Comparison of ENCODE assay signal across 11 cellular contexts in the genomic region with DNA sequence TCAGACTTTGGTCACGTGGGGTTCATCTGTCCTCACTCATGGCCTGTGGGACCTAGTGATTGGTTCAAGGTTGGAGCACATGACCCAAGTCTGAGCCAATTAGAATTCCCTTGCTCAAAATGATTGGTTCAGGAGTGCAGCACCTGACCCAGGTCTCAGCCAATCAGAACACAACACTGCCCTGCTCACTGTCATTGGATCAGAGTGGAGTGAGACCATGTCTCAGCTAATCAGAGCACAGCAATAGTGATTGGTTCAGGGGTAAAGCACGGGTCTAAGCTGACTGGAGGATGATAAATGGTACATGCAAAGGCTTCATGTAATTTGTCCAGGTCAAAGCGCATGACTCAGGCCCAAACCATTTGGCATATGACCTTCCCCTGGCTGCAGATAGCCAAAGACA.
DNase-seq lines count a peak whose midpoint lies in the region; ATAC-seq and TF ChIP-seq lines count a peak whose summit lies in the region.
"Had no signal": no experiment of that assay in that cellular context is flagged by ENCODE, and none has a peak within 500 bp of the region (broad histone marks: within the 10 kb centered on the region; RNA-seq: fewer than 3 reads in every experiment).

No MANE protein-coding gene starts in this region.

- no peak overlapping the region for H3K4me2 ChIP-seq in IMR-90 (ENCODE audit: low read depth, low read length)

- H3K56ac ChIP-seq in IMR-90 (ENCODE audit: extremely low read depth, insufficient read depth, low read length), result no peak overlapping the region

- H4K5ac ChIP-seq in IMR-90 (ENCODE audit: low read depth, low read length), result no peak overlapping the region

- no peak for ATAC-seq in CD8-positive, alpha-beta T cell
- ATAC-seq in IMR-90 (ENCODE audit: low read depth), result peak; percentile 21; the same call in 1 of the 2 replicates
- no peak for ATAC-seq in HG02678 (IDR thresholded peaks at IDR 0.05; ENCODE audit: unreplicated experiment)
- no peak for ATAC-seq in GM18520 (IDR thresholded peaks at IDR 0.05; ENCODE audit: unreplicated experiment)

- no peak overlapping the region for H2BK120ac ChIP-seq in IMR-90 (ENCODE audit: low read depth, low read length)

- H3K79me1 ChIP-seq in IMR-90 (ENCODE audit: low read depth in 1 of 2, low read length in 2 of 2), result no peaks in the 10 kb centered on the region

- H3K4me1 ChIP-seq in CD8-positive, alpha-beta T cell (ENCODE audit: insufficient read depth, low read length), result peaks cover 52% of the 10 kb centered on the region
- peaks cover 3% of the 10 kb centered on the region; the same call in 1 of the 2 replicates for H3K4me1 ChIP-seq in IMR-90 (ENCODE audit: control insufficient read depth, insufficient read depth, low read length)

- no peak overlapping the region for H3K9ac ChIP-seq in IMR-90 (ENCODE audit: low read depth, low read length)

- dilution Hi-C loops in IMR-90 (cut with HindIII; ENCODE audit: low sequenced_read_pairs, unreplicated experiment), result no loop called here

- no peak overlapping the region for H2BK5ac ChIP-seq in IMR-90 (ENCODE audit: low read depth, low read length, poor library complexity, severe bottlenecking)

- in situ Hi-C loops in IMR-90 (cut with MboI; ENCODE audit: low sequenced_read_pairs), result no loop called here

- H3K27ac Mint-ChIP-seq in CD8-positive, alpha-beta T cell, result peak overlapping the region; percentile 73

- H3K36me3 Mint-ChIP-seq in CD8-positive, alpha-beta T cell, result peaks cover 79% of the 10 kb centered on the region

- H3K9me3 ChIP-seq in CD8-positive, alpha-beta T cell (ENCODE audit: low read length), result no peaks in the 10 kb centered on the region
- H3K9me3 ChIP-seq in IMR-90 (ENCODE audit: control insufficient read depth, insufficient read depth, low read length), result no peaks in the 10 kb centered on the region; the same call in 1 of the 2 replicates

- no peak overlapping the region for H3K4me3 ChIP-seq in CD8-positive, alpha-beta T cell (ENCODE audit: low read depth, low read length)
- no peak overlapping the region for H3K4me3 ChIP-seq in IMR-90 (ENCODE audit: insufficient read depth, low read depth, low read length)

- H2BK15ac ChIP-seq in IMR-90 (ENCODE audit: low read depth, low read length), result no peak overlapping the region

- TF ChIP-seq POLR2A in IMR-90 (IDR thresholded peaks at IDR 0.05; ENCODE audit: low read depth, low read length), result no peak

- H2BK20ac ChIP-seq in IMR-90 (ENCODE audit: low read depth, low read length), result no peak overlapping the region

- POLR2A ChIA-PET in CD8-positive, alpha-beta T cell (lab: Charles Lee), result interaction anchor here (1.5 kb wide), 1 partner anchor 10 kb away, joined by 4 read pairs; no protein-coding TSS in a partner anchor
- POLR2A ChIA-PET in IMR-90 (lab: Charles Lee; ENCODE audit: unreplicated experiment), result no interaction called here

- no peak overlapping the region for H3K27ac ChIP-seq in CD8-positive, alpha-beta T cell (ENCODE audit: low read depth, low read length)
- no peak overlapping the region for H3K27ac ChIP-seq in IMR-90 (ENCODE audit: insufficient read depth, low read length)
- peak overlapping the region; percentile 77 for H3K27ac ChIP-seq in angular gyrus (ENCODE audit: low read depth, low read length)

- CTCF ChIA-PET in CD8-positive, alpha-beta T cell (lab: Charles Lee), result interaction anchor here (1.8 to 2.8 kb wide), 2 partner anchors 68 to 179 kb away, joined by 7 to 14 read pairs; no protein-coding TSS in a partner anchor
- CTCF ChIA-PET in IMR-90 (lab: Yijun Ruan, JAX), result no interaction called here

- no peak overlapping the region for H2AK9ac ChIP-seq in IMR-90 (replicated peaks; ENCODE audit: low read depth, low read length, poor library complexity)

- no peaks in the 10 kb centered on the region for H4K20me1 ChIP-seq in IMR-90 (ENCODE audit: insufficient read depth, low read length)

- TF ChIP-seq CTCF in CD8-positive, alpha-beta T cell (IDR thresholded peaks at IDR 0.05), result no peak
- no peak for TF ChIP-seq CTCF in IMR-90 (conservative IDR thresholded peaks at IDR 0.05; ENCODE audit: low read depth, low read length)

- no peaks in the 10 kb centered on the region; the same call in 1 of the 2 replicates for H3K9me1 ChIP-seq in IMR-90 (ENCODE audit: insufficient read depth, low read length)

- peaks cover 67% of the 10 kb centered on the region for H3K4me1 Mint-ChIP-seq in CD8-positive, alpha-beta T cell (ENCODE audit: low read depth)

- no peak overlapping the region for H3K14ac ChIP-seq in IMR-90 (replicated peaks; ENCODE audit: low read depth, low read length)

- no peak overlapping the region for H3K18ac ChIP-seq in IMR-90 (ENCODE audit: low read depth, low read length)

- no TSS peak for BruUV-seq in IMR-90 (replicated peaks; lab: Mats Ljungman, UMichigan)

- TF ChIP-seq RAD21 in IMR-90 (IDR thresholded peaks at IDR 0.05; ENCODE audit: low read length), result no peak

- no peak overlapping the region for H4K91ac ChIP-seq in IMR-90 (ENCODE audit: insufficient read depth, low read depth, low read length)

- DNase-seq in CD8-positive, alpha-beta T cell, result no peak
- DNase-seq in IMR-90, result peak; percentile 7
- peak; percentile 19 for DNase-seq in myocyte (ENCODE audit: low read depth)
- no peak for DNase-seq in activated naive CD4-positive, alpha-beta T cell treated with anti-CD3 and anti-CD28 coated beads, Interleukin-2, amount 50 U/mL, for 16 hours
- no peak for DNase-seq in DMS79 treated with DMSO at 0.1 percent for 48 hours (lab: John Stamatoyannopoulos, UW)
- DNase-seq: activated naive CD4-positive, alpha-beta T cell; glutamatergic neuron had no signal

- no peak overlapping the region for H2AFZ ChIP-seq in IMR-90 (replicated peaks; ENCODE audit: low read length, poor library complexity)

- no peak overlapping the region for H4K8ac ChIP-seq in IMR-90 (ENCODE audit: low read depth in 2 of 2, low read length in 2 of 2)

- H3K23ac ChIP-seq in IMR-90 (ENCODE audit: low read depth, low read length), result no peak overlapping the region

- intact Hi-C loops in CD8-positive, alpha-beta T cell (cut with DNase I, micrococcal nuclease), result no loop called here
- intact Hi-C loops in IMR-90 (cut with micrococcal nuclease), result no loop called here

- 100% methylated on average over 1 of the region's 3 CpGs; no CpG with 5 or more reads in 1 of the 2 experiments for WGBS in IMR-90 (ENCODE audit: extremely low coverage in 2 of 2, insufficient read length in 1 of 2), 2 experiments

- H3K4ac ChIP-seq in IMR-90 (ENCODE audit: low read depth, low read length), result no peak overlapping the region

- no peak overlapping the region for H2AK5ac ChIP-seq in IMR-90 (ENCODE audit: low read depth, low read length)

- peaks cover 14% of the 10 kb centered on the region for H3K36me3 ChIP-seq in CD8-positive, alpha-beta T cell (ENCODE audit: insufficient read depth, low read length)
- no peaks in the 10 kb centered on the region for H3K36me3 ChIP-seq in IMR-90 (ENCODE audit: control insufficient read depth, insufficient read depth, low read length)

- H3K27me3 Mint-ChIP-seq in CD8-positive, alpha-beta T cell (ENCODE audit: low read depth), result no peaks in the 10 kb centered on the region
- H3K27me3 Mint-ChIP-seq: IgD-negative memory B cell had no signal

- no peak overlapping the region for H3K4me3 Mint-ChIP-seq in CD8-positive, alpha-beta T cell

- H3K9me3 Mint-ChIP-seq in CD8-positive, alpha-beta T cell, result no peaks in the 10 kb centered on the region
- H3K9me3 Mint-ChIP-seq: IgD-negative memory B cell had no signal

- H3K27me3 ChIP-seq in CD8-positive, alpha-beta T cell (ENCODE audit: insufficient read depth, low read length), result no peaks in the 10 kb centered on the region
- peaks cover under 1% of the 10 kb centered on the region; the same call in 1 of the 2 replicates for H3K27me3 ChIP-seq in IMR-90 (ENCODE audit: control insufficient read depth, insufficient read depth, low read length)

TF ChIP-seq in IMR-90, 13 proteins besides CTCF, POLR2A, EP300 and RAD21:
- TF ChIP-seq, protein P1, sequence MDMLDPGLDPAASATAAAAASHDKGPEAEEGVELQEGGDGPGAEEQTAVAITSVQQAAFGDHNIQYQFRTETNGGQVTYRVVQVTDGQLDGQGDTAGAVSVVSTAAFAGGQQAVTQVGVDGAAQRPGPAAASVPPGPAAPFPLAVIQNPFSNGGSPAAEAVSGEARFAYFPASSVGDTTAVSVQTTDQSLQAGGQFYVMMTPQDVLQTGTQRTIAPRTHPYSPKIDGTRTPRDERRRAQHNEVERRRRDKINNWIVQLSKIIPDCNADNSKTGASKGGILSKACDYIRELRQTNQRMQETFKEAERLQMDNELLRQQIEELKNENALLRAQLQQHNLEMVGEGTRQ (IDR thresholded peaks at IDR 0.05; ENCODE audit: low read depth, low read length), result peak; percentile 84
- TF ChIP-seq BHLHE40 (IDR thresholded peaks at IDR 0.05; ENCODE audit: low read depth, low read length), result no peak

Comparison
In these comparisons a context has a peak if more than half of its experiments do, and no peak if none do; other contexts are left out.
1. DNase-seq: peak in IMR-90 (single experiment) and myocyte (single experiment); none in CD8-positive, alpha-beta T cell (0 of 7), activated naive CD4-positive, alpha-beta T cell treated with anti-CD3 and anti-CD28 coated beads, Interleukin-2, amount 50 U/mL, for 16 hours (single experiment) and DMS79 treated with DMSO at 0.1 percent for 48 hours (single experiment).